8 cellular contexts compared by ENCODE assay signal in genomic region chr2:196798980-196799379, GRCh38. TPM values are rescaled to one million over a fixed set of nuclear protein-coding genes. Genes with fewer than 3 reads are reported as not detected.
DNase-seq lines count a peak whose midpoint lies in the region; ATAC-seq and TF ChIP-seq lines count a peak whose summit lies in the region.

No MANE protein-coding gene starts in this region.

- TF ChIP-seq CTCF in BE2C (IDR thresholded peaks at IDR 0.05; ENCODE audit: low read depth, low read length) (no peak), fibroblast of villous mesenchyme (IDR thresholded peaks at IDR 0.05; ENCODE audit: insufficient read depth, low read depth, low read length) (no peak), GM13976 (IDR thresholded peaks at IDR 0.05; ENCODE audit: borderline replicate concordance, control extremely low read depth, extremely low read depth, insufficient read depth, missing control alignments) (no peak)

- in situ Hi-C loops in GM13976 (cut with MboI; ENCODE audit: low sequenced_read_pairs, unreplicated experiment), result loop anchor here (25.0 kb wide), 1 partner anchor 588 kb away; no protein-coding TSS in a partner anchor

- H3K9me3 ChIP-seq in BE2C, result no peaks in the 10 kb centered on the region

- H3K27me3 ChIP-seq in BE2C, result no peaks in the 10 kb centered on the region

- H3K4me3 ChIP-seq in BE2C (ENCODE audit: low read depth, low read length), result peak overlapping the region; percentile 100
- peak overlapping the region; percentile 70 for H3K4me3 ChIP-seq in fibroblast of villous mesenchyme (ENCODE audit: low read depth, low read length)

- H3K4me1 ChIP-seq in BE2C, result no peaks in the 10 kb centered on the region; the same call in 1 of the 2 replicates

- H3K36me3 ChIP-seq in BE2C, result peaks cover 33% of the 10 kb centered on the region

- ATAC-seq in GM21528 (IDR thresholded peaks at IDR 0.05; ENCODE audit: low FRiP score, unreplicated experiment) (peak; percentile 6), SK-N-SH treated with all-trans-retinoic acid at 6 μM for 48 hours (peak; percentile 32), HG03097 (IDR thresholded peaks at IDR 0.05; ENCODE audit: low FRiP score, unreplicated experiment) (no peak)

- DNase-seq in BE2C (no peak), fibroblast of villous mesenchyme (ENCODE audit: low read depth) (peak; percentile 27), retina (peak; percentile 1), GM13976 (ENCODE audit: low spot score) (no peak), inferior parietal cortex (ENCODE audit: extremely low spot score) (no peak)

TF ChIP-seq in SK-N-SH treated with all-trans-retinoic acid at 6 μM for 48 hours, 23 proteins besides CTCF, POLR2A, EP300 and RAD21:
- TF ChIP-seq ZC3H10 (CRISPR knock-in tag; IDR thresholded peaks at IDR 0.05) (no peak), ZNF70 (CRISPR knock-in tag; IDR thresholded peaks at IDR 0.05) (no peak)

RNA-seq across cellular contexts. Expression of gene GTF3C3, which starts 0.5 kb away (rescaled TPM):
- 42.0 TPM for polyA plus RNA-seq in BE2C (2012; ENCODE audit: insufficient read depth, insufficient read length, low read depth)
- total RNA-seq in fibroblast of villous mesenchyme, result 42.5 and 53.5 TPM in 2 replicates

RNA-seq across cellular contexts. Expression of gene C2orf66, which starts 10.2 kb away (rescaled TPM):
- polyA plus RNA-seq in BE2C (2012; ENCODE audit: insufficient read depth, insufficient read length, low read depth), result 0.62 TPM
- total RNA-seq in fibroblast of villous mesenchyme, result under 0.01 TPM in 1 of 2 replicates, not detected in the other

Comparison
In these comparisons a context has a peak if more than half of its experiments do, and no peak if none do; other contexts are left out.
1. DNase-seq: peak in fibroblast of villous mesenchyme (single experiment) and retina (single experiment); none in BE2C (single experiment), GM13976 (single experiment) and inferior parietal cortex (single experiment).